18 cellular contexts compared by ENCODE assay signal in genomic region chr9:123417289-123418051, GRCh38.
"Had no signal": no experiment of that assay in that cellular context is flagged by ENCODE, and none has a peak within 500 bp of the region (broad histone marks: within the 10 kb centered on the region; RNA-seq: fewer than 3 reads in every experiment).

No MANE protein-coding gene starts in this region.

- H3K27ac Mint-ChIP-seq: activated CD4-positive, alpha-beta memory T cell treated with anti-CD3 and anti-CD28 coated beads, Interleukin-2, amount 10 ng/mL, durations not matched to agents 7 days and 5 days; activated CD4-positive, alpha-beta T cell treated with anti-CD3 and anti-CD28 coated beads for 36 hours; immature natural killer cell had no signal

- ATAC-seq: activated CD4-positive, alpha-beta T cell treated with anti-CD3 and anti-CD28 coated beads for 36 hours; activated T-cell treated with anti-CD3 and anti-CD28 coated beads, Interleukin-2, amount 50 U/mL, for 4 hours; effector memory CD8-positive, alpha-beta T cell; gastrocnemius medialis; heart left ventricle; left colon had no signal

- H3K4me1 ChIP-seq: gastrocnemius medialis, heart left ventricle had no signal

- H3K9me3 Mint-ChIP-seq: activated CD4-positive, alpha-beta memory T cell treated with anti-CD3 and anti-CD28 coated beads, Interleukin-2, amount 10 ng/mL, durations not matched to agents 7 days and 5 days; activated T-cell treated with anti-CD3 and anti-CD28 coated beads, Interleukin-2, amount 50 U/mL, for 4 hours; effector memory CD8-positive, alpha-beta T cell; immature natural killer cell had no signal

- H3K27me3 ChIP-seq: gastrocnemius medialis, heart left ventricle had no signal

- H3K4me3 ChIP-seq: gastrocnemius medialis, heart left ventricle, lung, thoracic aorta had no signal

- H3K27me3 Mint-ChIP-seq: activated CD4-positive, alpha-beta memory T cell treated with anti-CD3 and anti-CD28 coated beads, Interleukin-2, amount 10 ng/mL, durations not matched to agents 7 days and 5 days; activated CD4-positive, alpha-beta T cell treated with anti-CD3 and anti-CD28 coated beads for 36 hours; effector memory CD8-positive, alpha-beta T cell had no signal

- H3K27ac ChIP-seq: epithelial cell of prostate, gastrocnemius medialis, heart left ventricle, thoracic aorta had no signal

- DNase-seq: activated CD4-positive, alpha-beta memory T cell treated with anti-CD3 and anti-CD28 coated beads, Interleukin-2, amount 10 ng/mL, durations not matched to agents 7 days and 5 days; activated CD4-positive, alpha-beta T cell treated with anti-CD3 and anti-CD28 coated beads for 36 hours; activated effector memory CD4-positive, alpha-beta T cell treated with Interleukin-2 at 50 U/mL for 16 hours; activated T-cell treated with anti-CD3 and anti-CD28 coated beads, Interleukin-2, amount 50 U/mL, for 4 hours; dermis blood vessel endothelial cell; effector memory CD8-positive, alpha-beta T cell; gastrocnemius medialis; heart left ventricle; immature natural killer cell; midbrain; stimulated activated CD4-positive, alpha-beta T cell treated with anti-CD3 and anti-CD28 coated beads, Interleukin-12 subunit alpha, Interleukin-12 subunit beta, amount 100 ng/mL, for 4 hours; stimulated activated CD4-positive, alpha-beta T cell treated with anti-CD3 and anti-CD28 coated beads, Interleukin-2, amount 100 ng/mL, for 24 hours; T-helper 1 cell; T1000 had no signal

- H3K4me1 Mint-ChIP-seq: activated CD4-positive, alpha-beta memory T cell treated with anti-CD3 and anti-CD28 coated beads, Interleukin-2, amount 10 ng/mL, durations not matched to agents 7 days and 5 days; activated CD4-positive, alpha-beta T cell treated with anti-CD3 and anti-CD28 coated beads for 36 hours; immature natural killer cell had no signal

- H3K9me3 ChIP-seq: gastrocnemius medialis, heart left ventricle, thoracic aorta had no signal

- H3K4me3 Mint-ChIP-seq: activated CD4-positive, alpha-beta memory T cell treated with anti-CD3 and anti-CD28 coated beads, Interleukin-2, amount 10 ng/mL, durations not matched to agents 7 days and 5 days; activated CD4-positive, alpha-beta T cell treated with anti-CD3 and anti-CD28 coated beads for 36 hours; activated T-cell treated with anti-CD3 and anti-CD28 coated beads, Interleukin-2, amount 50 U/mL, for 4 hours; effector memory CD8-positive, alpha-beta T cell; immature natural killer cell had no signal
